2 cellular contexts compared by ENCODE assay signal in the genomic region with DNA sequence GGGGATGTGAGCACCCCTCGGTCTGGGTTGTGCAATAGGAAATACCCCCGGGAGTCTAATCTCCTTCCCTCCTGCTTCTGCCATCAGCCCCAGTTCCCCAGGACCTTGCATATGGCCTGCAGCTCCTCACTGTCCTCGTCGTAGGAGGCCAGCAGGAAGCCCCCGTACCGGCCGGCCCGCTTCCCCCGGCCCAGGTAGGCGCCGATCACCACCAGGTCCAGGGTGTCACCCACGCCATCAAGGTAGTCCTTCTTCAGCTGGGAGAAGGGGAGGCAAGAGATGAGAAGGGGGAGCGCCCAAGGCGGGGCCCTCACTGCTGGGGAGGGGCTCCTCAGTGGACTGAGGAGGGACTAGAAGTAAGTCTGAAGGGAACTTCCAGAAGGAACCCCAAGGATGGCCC.
TF ChIP-seq lines count a peak whose summit lies in the region.

No MANE protein-coding gene starts in this region.

TF ChIP-seq in HepG2, 621 proteins besides CTCF, POLR2A, EP300 and RAD21:
- peak; percentile 23; the same call in 1 of the 2 replicates for TF ChIP-seq CEBPB (IDR thresholded peaks at IDR 0.05; ENCODE audit: borderline replicate concordance, low read depth, low read length)
- TF ChIP-seq NFKB2 (CRISPR knock-in tag; IDR thresholded peaks at IDR 0.05; ENCODE audit: borderline replicate concordance): no peak

TF ChIP-seq in IMR-90, 13 proteins besides CTCF, POLR2A, EP300 and RAD21:
- TF ChIP-seq, protein P1, sequence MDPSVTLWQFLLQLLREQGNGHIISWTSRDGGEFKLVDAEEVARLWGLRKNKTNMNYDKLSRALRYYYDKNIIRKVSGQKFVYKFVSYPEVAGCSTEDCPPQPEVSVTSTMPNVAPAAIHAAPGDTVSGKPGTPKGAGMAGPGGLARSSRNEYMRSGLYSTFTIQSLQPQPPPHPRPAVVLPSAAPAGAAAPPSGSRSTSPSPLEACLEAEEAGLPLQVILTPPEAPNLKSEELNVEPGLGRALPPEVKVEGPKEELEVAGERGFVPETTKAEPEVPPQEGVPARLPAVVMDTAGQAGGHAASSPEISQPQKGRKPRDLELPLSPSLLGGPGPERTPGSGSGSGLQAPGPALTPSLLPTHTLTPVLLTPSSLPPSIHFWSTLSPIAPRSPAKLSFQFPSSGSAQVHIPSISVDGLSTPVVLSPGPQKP (IDR thresholded peaks at IDR 0.05; ENCODE audit: borderline replicate concordance, low read depth, low read length): no peak
- TF ChIP-seq SMC3 (IDR thresholded peaks at IDR 0.05; ENCODE audit: low read depth, low read length): no peak
- TF ChIP-seq MXI1 (IDR thresholded peaks at IDR 0.05; ENCODE audit: borderline replicate concordance, low read depth, low read length): no peak
- TF ChIP-seq MAZ (IDR thresholded peaks at IDR 0.05; ENCODE audit: borderline replicate concordance, low read depth, low read length): no peak
- TF ChIP-seq MAFK (IDR thresholded peaks at IDR 0.05; ENCODE audit: low read depth, low read length): no peak
- TF ChIP-seq RFX5 (IDR thresholded peaks at IDR 0.05; ENCODE audit: low read depth, low read length): no peak
- no peak for TF ChIP-seq CHD1 (IDR thresholded peaks at IDR 0.05; ENCODE audit: low read depth, low read length)
- TF ChIP-seq CEBPB (IDR thresholded peaks at IDR 0.05; ENCODE audit: low read depth, low read length): 0 out of 2 replicates have a peak, but pooled peaks have one; percentile 4
